ENCODE assay signal across 12 cellular contexts in the genomic region with DNA sequence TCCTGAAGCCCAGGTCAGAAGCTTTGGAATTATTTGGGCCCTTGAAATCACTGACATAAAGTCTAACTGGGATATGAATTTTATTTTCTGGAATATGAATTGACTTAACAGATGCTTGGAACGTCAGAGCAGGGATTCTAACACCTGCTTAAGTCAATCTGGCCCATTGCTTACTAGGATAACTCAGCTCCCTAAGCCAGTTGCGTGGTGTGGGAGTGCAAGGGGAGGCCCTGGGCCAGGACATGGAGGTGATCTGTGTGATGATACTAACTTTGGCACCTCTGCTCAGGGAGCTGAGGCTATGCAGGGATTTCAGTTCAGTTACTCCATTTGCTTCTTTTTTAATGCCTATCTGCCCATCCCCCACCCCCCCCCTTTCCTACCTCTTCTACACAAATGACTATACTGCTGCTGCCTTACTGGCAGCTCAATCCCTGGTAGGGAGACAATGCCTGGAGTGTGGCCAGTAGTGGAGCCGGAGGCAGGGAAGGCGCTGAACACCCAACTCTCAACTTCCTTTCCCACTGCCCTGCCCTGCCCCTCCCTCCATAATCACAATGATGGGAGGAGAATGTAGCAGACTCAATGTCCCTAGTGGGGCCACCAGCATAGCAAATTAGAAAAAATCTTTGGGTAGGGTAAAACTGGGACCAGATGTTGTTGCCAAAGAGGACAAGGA. TPM values are rescaled to one million over a fixed set of nuclear protein-coding genes. Genes with fewer than 3 reads are reported as not detected.
DNase-seq lines count a peak whose midpoint lies in the region; ATAC-seq and TF ChIP-seq lines count a peak whose summit lies in the region.
"Had no signal": no experiment of that assay in that cellular context is flagged by ENCODE, and none has a peak within 500 bp of the region (broad histone marks: within the 10 kb centered on the region; RNA-seq: fewer than 3 reads in every experiment).

No MANE protein-coding gene starts in this region.

- H3K27me3 ChIP-seq in GM23338 (ENCODE audit: insufficient read depth), result no peaks in the 10 kb centered on the region
- no peaks in the 10 kb centered on the region for H3K27me3 ChIP-seq in heart left ventricle
- no peaks in the 10 kb centered on the region for H3K27me3 ChIP-seq in smooth muscle cell (ENCODE audit: low read depth)

- ATAC-seq in GM23338, result peak; percentile 13
- ATAC-seq in activated T-helper 17 cell treated with anti-CD3 and anti-CD28 coated beads, Interleukin-2, amount 50 U/mL, for 72 hours (replicated peaks), result no peak
- ATAC-seq in heart left ventricle, result peak; percentile 51 to 85 (median 61)
- ATAC-seq in GM21423 (IDR thresholded peaks at IDR 0.05; ENCODE audit: unreplicated experiment), result no peak
- ATAC-seq: PC-3, T-cell had no signal

- peaks cover 11% of the 10 kb centered on the region for H3K27me3 Mint-ChIP-seq in GM23338 (ENCODE audit: insufficient read depth, low read depth, poor library complexity)
- H3K27me3 Mint-ChIP-seq in activated T-helper 17 cell treated with anti-CD3 and anti-CD28 coated beads, Interleukin-2, amount 50 U/mL, for 72 hours, result no peaks in the 10 kb centered on the region
- H3K27me3 Mint-ChIP-seq: B cell, T-cell had no signal

- in situ Hi-C loops in ACHN (cut with HindIII; ENCODE audit: low pct_ligation_motif_present, low pct_unique_long_range_greater_than_20kb, low sequenced_read_pairs), result no loop called here

- H3K4me1 ChIP-seq in GM23338 (ENCODE audit: insufficient read depth) (peaks cover 34% of the 10 kb centered on the region), heart left ventricle (peaks cover 10 to 59% (median 44%) of the 10 kb centered on the region in 12 donors), smooth muscle cell (ENCODE audit: low read depth) (peaks cover 2% of the 10 kb centered on the region)

- intact Hi-C loops in heart left ventricle (cut with DNase I), result loop anchor here in 6 of 10 donors (1.0 to 5.0 kb wide), 6 partner anchors 15 to 33 kb away; a partner anchor contains a TSS

- no peaks in the 10 kb centered on the region for H3K79me2 ChIP-seq in GM23338 (replicated peaks; ENCODE audit: insufficient read depth)
- H3K79me2 ChIP-seq in smooth muscle cell (ENCODE audit: low read depth), result no peaks in the 10 kb centered on the region

- H4K20me1 ChIP-seq in GM23338 (replicated peaks; ENCODE audit: insufficient read depth) (no peaks in the 10 kb centered on the region), smooth muscle cell (ENCODE audit: low read depth) (no peaks in the 10 kb centered on the region)

- H3K9me2 ChIP-seq in GM23338 (ENCODE audit: insufficient read depth), result peaks cover 6% of the 10 kb centered on the region; the same call in 1 of the 2 replicates

- H3K36me3 ChIP-seq in GM23338 (ENCODE audit: insufficient read depth) (no peaks in the 10 kb centered on the region), heart left ventricle (peaks cover 0 to 5% (median 0%) of the 10 kb centered on the region in 9 donors), smooth muscle cell (ENCODE audit: low read depth) (no peaks in the 10 kb centered on the region)

- no peak overlapping the region; the same call in 2 of the 3 replicates for H3K4me3 Mint-ChIP-seq in GM23338
- no peak overlapping the region for H3K4me3 Mint-ChIP-seq in activated T-helper 17 cell treated with anti-CD3 and anti-CD28 coated beads, Interleukin-2, amount 50 U/mL, for 72 hours
- H3K4me3 Mint-ChIP-seq: B cell, T-cell had no signal

- H2AFZ ChIP-seq in GM23338 (no peak overlapping the region), smooth muscle cell (ENCODE audit: low read depth) (no peak overlapping the region)

- no peak for TF ChIP-seq POLR2A in heart left ventricle (IDR thresholded peaks at IDR 0.05)

- H3K9me3 ChIP-seq in heart left ventricle (no peaks in the 10 kb centered on the region), smooth muscle cell (replicated peaks; ENCODE audit: low read depth) (no peaks in the 10 kb centered on the region)

- H3K4me3 ChIP-seq in GM23338 (no peak overlapping the region), heart left ventricle (no peak overlapping the region), smooth muscle cell (no peak overlapping the region)

- no peaks in the 10 kb centered on the region; the same call in 2 of the 3 replicates for H3K9me3 Mint-ChIP-seq in GM23338
- H3K9me3 Mint-ChIP-seq in activated T-helper 17 cell treated with anti-CD3 and anti-CD28 coated beads, Interleukin-2, amount 50 U/mL, for 72 hours, result no peaks in the 10 kb centered on the region
- H3K9me3 Mint-ChIP-seq: T-cell had no signal

- no peaks in the 10 kb centered on the region for H3K36me3 Mint-ChIP-seq in GM23338 (ENCODE audit: low read depth)
- peaks cover 37% of the 10 kb centered on the region for H3K36me3 Mint-ChIP-seq in activated T-helper 17 cell treated with anti-CD3 and anti-CD28 coated beads, Interleukin-2, amount 50 U/mL, for 72 hours (ENCODE audit: low read depth)

- H3K4me2 ChIP-seq in GM23338 (peak overlapping the region; percentile 42; the same call in 1 of the 2 replicates), smooth muscle cell (no peak overlapping the region)

- H3K9ac ChIP-seq in smooth muscle cell (ENCODE audit: low read depth), result no peak overlapping the region

- no peak for DNase-seq in GM23338 (ENCODE audit: low spot score)
- DNase-seq in heart left ventricle, result peak; percentile 71 to 86 (median 81)
- peak; percentile 74 for DNase-seq in pulmonary artery endothelial cell (ENCODE audit: low read depth, low spot score)
- DNase-seq in ACHN, result no peak
- DNase-seq in NCI-H69 (lab: John Stamatoyannopoulos, UW), result no peak
- no peak for DNase-seq in smooth muscle cell (lab: John Stamatoyannopoulos, UW; ENCODE audit: unreplicated experiment)
- DNase-seq: MV-4-11, PC-3, T-cell had no signal

- H3F3A ChIP-seq in GM23338 (replicated peaks; ENCODE audit: low read depth) (no peaks in the 10 kb centered on the region; the same call in 1 of the 2 replicates), smooth muscle cell (ENCODE audit: low read depth) (no peaks in the 10 kb centered on the region)

- no peak for TF ChIP-seq CTCF in GM23338 (conservative IDR thresholded peaks at IDR 0.05; ENCODE audit: low read depth in 2 of 2)
- no peak for TF ChIP-seq CTCF in heart left ventricle (IDR thresholded peaks at IDR 0.05)
- no peak for TF ChIP-seq CTCF in smooth muscle cell (IDR thresholded peaks at IDR 0.05; ENCODE audit: borderline replicate concordance, insufficient read depth, poor library complexity, severe bottlenecking)

- H3K27ac ChIP-seq in GM23338 (ENCODE audit: low read depth) (peak overlapping the region; percentile 63; the same call in 1 of the 2 replicates), heart left ventricle (peak overlapping the region; percentile 74 to 95 (median 91)), smooth muscle cell (ENCODE audit: low read depth) (no peak overlapping the region)

- peaks cover 40% of the 10 kb centered on the region for H3K4me1 Mint-ChIP-seq in GM23338
- H3K4me1 Mint-ChIP-seq in activated T-helper 17 cell treated with anti-CD3 and anti-CD28 coated beads, Interleukin-2, amount 50 U/mL, for 72 hours, result peaks cover 44% of the 10 kb centered on the region

- WGBS in heart left ventricle, 4 donors, result 26 to 46% (median 32%) methylated on average over 4 of the region's 4 CpGs
- 89% methylated on average over 4 of the region's 4 CpGs for WGBS in smooth muscle cell (ENCODE audit: low lambda C conversion rate)

- H3K27ac Mint-ChIP-seq in GM23338, result no peak overlapping the region
- H3K27ac Mint-ChIP-seq in activated T-helper 17 cell treated with anti-CD3 and anti-CD28 coated beads, Interleukin-2, amount 50 U/mL, for 72 hours, result peak overlapping the region; percentile 83

TF ChIP-seq in GM23338, 12 proteins besides CTCF, POLR2A, EP300 and RAD21 (continues in another document):
- TF ChIP-seq, protein P1, sequence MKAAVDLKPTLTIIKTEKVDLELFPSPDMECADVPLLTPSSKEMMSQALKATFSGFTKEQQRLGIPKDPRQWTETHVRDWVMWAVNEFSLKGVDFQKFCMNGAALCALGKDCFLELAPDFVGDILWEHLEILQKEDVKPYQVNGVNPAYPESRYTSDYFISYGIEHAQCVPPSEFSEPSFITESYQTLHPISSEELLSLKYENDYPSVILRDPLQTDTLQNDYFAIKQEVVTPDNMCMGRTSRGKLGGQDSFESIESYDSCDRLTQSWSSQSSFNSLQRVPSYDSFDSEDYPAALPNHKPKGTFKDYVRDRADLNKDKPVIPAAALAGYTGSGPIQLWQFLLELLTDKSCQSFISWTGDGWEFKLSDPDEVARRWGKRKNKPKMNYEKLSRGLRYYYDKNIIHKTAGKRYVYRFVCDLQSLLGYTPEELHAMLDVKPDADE (IDR thresholded peaks at IDR 0.05), result no peak
- TF ChIP-seq ZNF114 (CRISPR knock-in tag; IDR thresholded peaks at IDR 0.05), result no peak
- no peak for TF ChIP-seq ZNF331 (CRISPR knock-in tag; IDR thresholded peaks at IDR 0.05; ENCODE audit: low read depth)
- TF ChIP-seq CREB1 (CRISPR knock-in tag; IDR thresholded peaks at IDR 0.05; ENCODE audit: low read depth), result no peak
- no peak for TF ChIP-seq EZH2phosphoT487 (IDR thresholded peaks at IDR 0.05; ENCODE audit: unreplicated experiment)
- TF ChIP-seq POLR2AphosphoS5 (IDR thresholded peaks at IDR 0.05; ENCODE audit: low read depth), result no peak

RNA-seq across cellular contexts. Expression of a gene that starts 19.5 kb away (rescaled TPM):
- total RNA-seq in GM23338 (2014; rRNA removed; shearing (Covaris generic)), result 8.4 and 10.3 TPM in 2 replicates
- 2.8 and 3.7 TPM in 2 replicates for polyA plus RNA-seq in GM23338 (2016; fragmentation: Nextera tagmentation; extraction: Ambion mirVana)
- 1 to 10 TPM; 2.0 to 3.8 TPM for total RNA-seq in activated T-helper 17 cell treated with anti-CD3 and anti-CD28 coated beads, Interleukin-2, amount 50 U/mL, for 72 hours
- 10 to 100 TPM; 10.1 to 33.2 (median 14.0) TPM for total RNA-seq in heart left ventricle
- polyA plus RNA-seq in heart left ventricle, result 10 to 100 TPM in 1 of 2 donors, 1 to 10 TPM in 1; 9.0 to 14.5 TPM
- total RNA-seq in pulmonary artery endothelial cell, result 4.6 and 6.0 TPM in 2 replicates
- total RNA-seq in smooth muscle cell, result 3.9 TPM in 1 of 2 replicates, not detected in the other
- polyA plus RNA-seq in smooth muscle cell, result 1.6 and 1.8 TPM in 2 replicates

RNA-seq across cellular contexts. Expression of a gene that starts 36.0 kb away (rescaled TPM):
- 38.3 and 54.4 TPM in 2 replicates for total RNA-seq in GM23338 (2014; rRNA removed; shearing (Covaris generic))
- polyA plus RNA-seq in GM23338 (2016; fragmentation: Nextera tagmentation; extraction: Ambion mirVana) (11.9 and 12.8 TPM in 2 replicates), heart left ventricle (1 to 10 TPM; 2.9 to 7.3 TPM), smooth muscle cell (5.9 and 8.8 TPM in 2 replicates)
- 10 to 100 TPM in 1 of 2 donors, 1 to 10 TPM in 1; 9.0 to 22.5 TPM for total RNA-seq in activated T-helper 17 cell treated with anti-CD3 and anti-CD28 coated beads, Interleukin-2, amount 50 U/mL, for 72 hours
- total RNA-seq in heart left ventricle (10 to 100 TPM in 2 of 9 donors, 1 to 10 TPM in 7; 5.7 to 12.9 (median 7.4) TPM), pulmonary artery endothelial cell (21.2 and 26.0 TPM in 2 replicates), smooth muscle cell (17.1 and 20.0 TPM in 2 replicates)

Comparison
In these comparisons a context has a peak if more than half of its experiments do, and no peak if none do; other contexts are left out.
1. ATAC-seq: peak in GM23338 (single experiment) and heart left ventricle (4 of 4); none in activated T-helper 17 cell treated with anti-CD3 and anti-CD28 coated beads, Interleukin-2, amount 50 U/mL, for 72 hours (single experiment) and GM21423 (single experiment).
2. DNase-seq: peak in heart left ventricle (5 of 5) and pulmonary artery endothelial cell (single experiment); none in GM23338 (single experiment), ACHN (single experiment), NCI-H69 (single experiment) and smooth muscle cell (single experiment).